17 cellular contexts compared by ENCODE assay signal in genomic region chrX:53654378-53654777, GRCh38.
"Had no signal": no experiment of that assay in that cellular context is flagged by ENCODE, and none has a peak within 500 bp of the region (broad histone marks: within the 10 kb centered on the region; RNA-seq: fewer than 3 reads in every experiment).

No MANE protein-coding gene starts in this region.

- DNase-seq: activated CD4-positive, alpha-beta T cell treated with anti-CD3 and anti-CD28 coated beads for 1 hour; activated naive CD4-positive, alpha-beta T cell treated with anti-CD3 and anti-CD28 coated beads, Interleukin-2, amount 10 ng/mL, durations not matched to agents 7 days and 5 days; foreskin fibroblast; glutamatergic neuron; mesenchymal stem cell; right cardiac atrium; stimulated activated CD4-positive, alpha-beta T cell treated with anti-CD3 and anti-CD28 coated beads, Interleukin-15, amount 100 ng/mL, for 24 hours; stimulated activated CD4-positive, alpha-beta T cell treated with anti-CD3 and anti-CD28 coated beads, Interleukin-4, amount 100 ng/mL, for 1 hour; stimulated activated naive CD4-positive, alpha-beta T cell; T-helper 1 cell; transverse colon had no signal

- ATAC-seq: right cardiac atrium had no signal

- H3K9me3 ChIP-seq: esophagus muscularis mucosa, prostate gland, transverse colon, vagina had no signal

- H3K36me3 ChIP-seq: prostate gland, transverse colon had no signal

- H3K4me3 ChIP-seq: cardiac muscle cell, esophagus muscularis mucosa, prostate gland, skin epidermis, transverse colon, vagina had no signal

- H3K9me3 Mint-ChIP-seq: activated naive CD4-positive, alpha-beta T cell treated with anti-CD3 and anti-CD28 coated beads, Interleukin-2, amount 10 ng/mL, durations not matched to agents 7 days and 5 days had no signal

- H3K27me3 ChIP-seq: cardiac muscle cell, esophagus muscularis mucosa, transverse colon, vagina had no signal

- H3K27me3 Mint-ChIP-seq: activated naive CD4-positive, alpha-beta T cell treated with anti-CD3 and anti-CD28 coated beads, Interleukin-2, amount 10 ng/mL, durations not matched to agents 7 days and 5 days had no signal

- H3K4me3 Mint-ChIP-seq: activated naive CD4-positive, alpha-beta T cell treated with anti-CD3 and anti-CD28 coated beads, Interleukin-2, amount 10 ng/mL, durations not matched to agents 7 days and 5 days had no signal

- H3K27ac Mint-ChIP-seq: activated naive CD4-positive, alpha-beta T cell treated with anti-CD3 and anti-CD28 coated beads, Interleukin-2, amount 10 ng/mL, durations not matched to agents 7 days and 5 days had no signal

- H3K27ac ChIP-seq: cardiac muscle cell, esophagus muscularis mucosa, prostate gland, skin epidermis, transverse colon, vagina, VCaP had no signal

- H3K4me1 ChIP-seq: prostate gland, vagina had no signal
